ENCODE assay signal across 12 cellular contexts in the genomic region with DNA sequence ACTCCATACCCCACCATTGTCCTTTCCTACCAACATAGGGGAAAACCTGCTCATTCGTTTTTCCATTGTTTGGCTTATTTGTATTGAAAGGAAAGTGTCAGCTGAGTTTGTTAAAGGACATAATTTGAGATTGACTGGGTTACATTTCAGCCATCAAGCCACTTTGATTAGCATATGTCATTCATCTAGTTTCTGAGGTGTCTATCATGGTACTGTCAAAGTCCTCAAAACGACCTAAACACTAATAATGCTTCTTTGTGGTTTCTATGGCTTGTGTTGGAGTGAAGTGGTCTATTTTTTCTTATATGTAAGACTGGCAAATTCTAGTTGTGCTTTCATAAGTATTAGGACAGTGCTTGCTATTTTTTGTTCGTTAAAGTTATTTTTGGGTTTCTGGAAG.
DNase-seq lines count a peak whose midpoint lies in the region; ATAC-seq, FAIRE-seq and TF ChIP-seq lines count a peak whose summit lies in the region.
"Had no signal": no experiment of that assay in that cellular context is flagged by ENCODE, and none has a peak within 500 bp of the region (broad histone marks: within the 10 kb centered on the region; RNA-seq: fewer than 3 reads in every experiment).

No MANE protein-coding gene starts in this region.

- no peak overlapping the region for H2AK5ac ChIP-seq in mesenchymal stem cell (ENCODE audit: low read length, severe bottlenecking)

- no peak overlapping the region for H3K4me3 Mint-ChIP-seq in astrocyte (ENCODE audit: unreplicated experiment)

- H3K9me3 ChIP-seq in right atrium auricular region (no peaks in the 10 kb centered on the region), astrocyte (ENCODE audit: insufficient read depth, low read depth, low read length) (no peaks in the 10 kb centered on the region), mesenchymal stem cell (ENCODE audit: control insufficient read depth, low read length) (no peaks in the 10 kb centered on the region), upper lobe of right lung (no peaks in the 10 kb centered on the region)

- H3K36me3 ChIP-seq in right atrium auricular region (no peaks in the 10 kb centered on the region), astrocyte (ENCODE audit: insufficient read depth, low read length) (peaks cover 8% of the 10 kb centered on the region), mesenchymal stem cell (ENCODE audit: control insufficient read depth in 1 of 2, insufficient read depth in 2 of 2, low read depth in 1 of 2, low read length in 2 of 2) (peaks cover 0 to 19% of the 10 kb centered on the region in 2 experiments), upper lobe of right lung (no peaks in the 10 kb centered on the region)

- H3K4me3 ChIP-seq in right atrium auricular region: no peak overlapping the region
- no peak overlapping the region for H3K4me3 ChIP-seq in astrocyte (ENCODE audit: insufficient read depth, low read depth, low read length)
- H3K4me3 ChIP-seq in mesenchymal stem cell (ENCODE audit: insufficient read depth in 1 of 2, low read depth in 1 of 2, low read length in 2 of 2): no peak overlapping the region
- H3K4me3 ChIP-seq in upper lobe of right lung: no peak overlapping the region

- no peak overlapping the region for H3K14ac ChIP-seq in mesenchymal stem cell (ENCODE audit: low read length in 2 of 2)

- intact Hi-C loops in Right ventricle myocardium inferior (cut with DNase I) (loop anchor here (5.0 kb wide), 1 partner anchor 66 kb away; the partner anchor contains the start of gene DERA), upper lobe of right lung (cut with DNase I) (no loop called here)

- H3K27ac ChIP-seq in right atrium auricular region (peak overlapping the region; percentile 58 to 73), astrocyte (ENCODE audit: low read depth, low read length) (peak overlapping the region; percentile 91), mesenchymal stem cell (ENCODE audit: low read length, poor library complexity, severe bottlenecking) (peak overlapping the region; percentile 97), upper lobe of right lung (peak overlapping the region; percentile 47), RWPE1 (no peak overlapping the region)

- no peak for FAIRE-seq in astrocyte (lab: Jason Lieb, UNC)

- H2AFZ ChIP-seq in astrocyte (ENCODE audit: low read depth, low read length) (no peak overlapping the region), mesenchymal stem cell (ENCODE audit: low read depth, low read length) (no peak overlapping the region)

- H2BK12ac ChIP-seq in mesenchymal stem cell (ENCODE audit: low read length in 2 of 2): no peak overlapping the region

- DNase-seq in right atrium auricular region (ENCODE audit: low spot score) (no peak), Right ventricle myocardium inferior (ENCODE audit: missing footprints) (no peak), astrocyte (ENCODE audit: low read depth) (no peak), mesenchymal stem cell (no peak), upper lobe of right lung (no peak), NCI-H82 (lab: John Stamatoyannopoulos, UW) (no peak), RWPE1 (ENCODE audit: low spot score) (no peak)
- DNase-seq: activated naive CD4-positive, alpha-beta T cell treated with anti-CD3 and anti-CD28 coated beads, Interleukin-2, amount 50 U/mL, for 16 hours; left cardiac atrium; NCI-H2029; NCI-H524 treated with DMSO at 0.1 percent for 48 hours had no signal

- no peak overlapping the region for H2BK120ac ChIP-seq in mesenchymal stem cell (ENCODE audit: low read depth, low read length)

- peaks cover 10% of the 10 kb centered on the region for H3K79me1 ChIP-seq in mesenchymal stem cell (replicated peaks; ENCODE audit: low read length, poor library complexity, severe bottlenecking)

- ATAC-seq in Right ventricle myocardium inferior (no peak), upper lobe of right lung (no peak), HG03039 (IDR thresholded peaks at IDR 0.05; ENCODE audit: unreplicated experiment) (no peak)

- H3K27me3 ChIP-seq in right atrium auricular region: no peaks in the 10 kb centered on the region
- H3K27me3 ChIP-seq in astrocyte (ENCODE audit: insufficient read depth, low read length): no peaks in the 10 kb centered on the region
- H3K27me3 ChIP-seq in mesenchymal stem cell (ENCODE audit: control insufficient read depth in 1 of 2, insufficient read depth in 1 of 2, low read length in 2 of 2): no peaks in the 10 kb centered on the region
- no peaks in the 10 kb centered on the region for H3K27me3 ChIP-seq in upper lobe of right lung

- no peaks in the 10 kb centered on the region for H4K20me1 ChIP-seq in astrocyte (ENCODE audit: insufficient read depth, low read length)

- H3K9ac ChIP-seq in astrocyte (ENCODE audit: low read length) (peak overlapping the region; percentile 33), mesenchymal stem cell (ENCODE audit: low read length) (peak overlapping the region; percentile 77)

- no peak overlapping the region for H3K23ac ChIP-seq in mesenchymal stem cell (ENCODE audit: low read length in 2 of 2)

- H3K4me1 ChIP-seq in right atrium auricular region (peaks cover 0 to 19% of the 10 kb centered on the region in 2 donors), astrocyte (ENCODE audit: insufficient read depth, low read length) (peaks cover 29% of the 10 kb centered on the region), mesenchymal stem cell (ENCODE audit: control insufficient read depth, insufficient read depth, low read depth, low read length) (peaks cover 3% of the 10 kb centered on the region), upper lobe of right lung (peaks cover 22% of the 10 kb centered on the region)

- TF ChIP-seq CTCF in right atrium auricular region (IDR thresholded peaks at IDR 0.05) (no peak), astrocyte (IDR thresholded peaks at IDR 0.05; ENCODE audit: insufficient read depth, low read depth, low read length) (no peak), upper lobe of right lung (IDR thresholded peaks at IDR 0.05) (no peak), RWPE1 (conservative IDR thresholded peaks at IDR 0.05; ENCODE audit: low read depth) (no peak)

- no peaks in the 10 kb centered on the region for H3K27me3 Mint-ChIP-seq in astrocyte (ENCODE audit: low read depth, unreplicated experiment)

- no peak overlapping the region for H3K18ac ChIP-seq in mesenchymal stem cell (ENCODE audit: low read depth in 1 of 2, low read length in 2 of 2)

- H3K4me2 ChIP-seq in astrocyte (ENCODE audit: low read length): peak overlapping the region; percentile 65
- H3K4me2 ChIP-seq in mesenchymal stem cell (ENCODE audit: low read length, poor library complexity, severe bottlenecking): no peak overlapping the region

- CTCF ChIA-PET in RWPE1 (lab: Yijun Ruan, JAX): interaction anchor here (0.6 to 0.8 kb wide), 2 partner anchors 99 to 430 kb away, joined by 3 to 4 read pairs; no protein-coding TSS in a partner anchor

- H3K9me3 Mint-ChIP-seq in astrocyte (ENCODE audit: unreplicated experiment): no peaks in the 10 kb centered on the region

- H4K8ac ChIP-seq in mesenchymal stem cell (ENCODE audit: low read length): no peak overlapping the region

- POLR2A ChIA-PET in RWPE1 (lab: Yijun Ruan, JAX; ENCODE audit: low non-redundant PET): no interaction called here

- H3K4me1 Mint-ChIP-seq in astrocyte (ENCODE audit: low read depth, unreplicated experiment): peaks cover 28% of the 10 kb centered on the region

- 88% methylated on average over 2 of the region's 3 CpGs for WGBS in mesenchymal stem cell

- H4K91ac ChIP-seq in mesenchymal stem cell (ENCODE audit: low read length): no peak overlapping the region

- H3K4ac ChIP-seq in mesenchymal stem cell (ENCODE audit: low read depth in 1 of 2, low read length in 2 of 2): no peak overlapping the region

- H3K79me2 ChIP-seq in astrocyte (ENCODE audit: insufficient read depth, low read length): no peaks in the 10 kb centered on the region

- H3K36me3 Mint-ChIP-seq in astrocyte (ENCODE audit: low read depth, unreplicated experiment): peaks cover 4% of the 10 kb centered on the region

- no peak overlapping the region for H2BK5ac ChIP-seq in mesenchymal stem cell (ENCODE audit: low read depth, low read length, poor library complexity, severe bottlenecking)

- no peak overlapping the region for H3K27ac Mint-ChIP-seq in astrocyte (ENCODE audit: unreplicated experiment)

- no peak overlapping the region for H2BK15ac ChIP-seq in mesenchymal stem cell (ENCODE audit: low read depth, poor library complexity, severe bottlenecking)
